In the genomic region with DNA sequence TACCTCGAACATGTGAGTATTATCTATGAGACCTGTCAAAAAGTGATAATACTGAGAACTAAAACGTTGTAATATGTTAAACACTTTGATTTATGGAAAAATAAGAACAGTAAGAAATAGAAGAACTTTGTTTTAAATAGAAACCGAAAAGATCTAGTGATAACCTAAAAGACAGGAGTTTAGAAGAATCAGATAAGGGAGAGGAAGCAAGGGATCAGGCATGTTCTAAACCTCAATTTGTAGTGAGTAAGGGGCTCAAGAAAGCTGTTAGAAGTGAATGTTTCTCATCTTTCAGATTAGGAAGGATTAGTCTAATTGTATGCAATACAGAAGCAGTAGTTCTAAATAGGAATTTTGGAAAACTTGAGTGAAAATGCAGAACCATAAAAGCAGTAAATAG, we compare ENCODE assay signal across 20 cellular contexts.
DNase-seq lines count a peak whose midpoint lies in the region; TF ChIP-seq lines count a peak whose summit lies in the region.
"Had no signal": no experiment of that assay in that cellular context is flagged by ENCODE, and none has a peak within 500 bp of the region (broad histone marks: within the 10 kb centered on the region; RNA-seq: fewer than 3 reads in every experiment).

No MANE protein-coding gene starts in this region.

- no peak for DNase-seq in activated naive CD4-positive, alpha-beta T cell treated with anti-CD3 and anti-CD28 coated beads, Interleukin-2, amount 50 U/mL, for 16 hours
- DNase-seq in OCI-M1 (lab: John Stamatoyannopoulos, UW), result peak; percentile 29
- no peak for DNase-seq in substantia nigra (lab: John Stamatoyannopoulos, UW)
- DNase-seq in GM20000 (ENCODE audit: low spot score), result no peak
- DNase-seq in cardiac septum (ENCODE audit: low spot score), result no peak
- DNase-seq: AML-193; Calu3; CD4-positive, alpha-beta memory T cell; DMS 273 treated with DMSO at 0.1 percent for 48 hours; DMS53; DND-41; EL; GM23248; HCEC 1CT had no signal

- H3K36me3 Mint-ChIP-seq in activated naive CD4-positive, alpha-beta T cell treated with anti-CD3 and anti-CD28 coated beads, Interleukin-2, amount 50 U/mL, for 24 hours, result peaks cover 24% of the 10 kb centered on the region

- peak overlapping the region; percentile 18 for H3K27ac Mint-ChIP-seq in activated naive CD4-positive, alpha-beta T cell treated with anti-CD3 and anti-CD28 coated beads, Interleukin-2, amount 50 U/mL, for 24 hours

- 71 to 87% methylated on average over 2 to 3 of the region's 3 CpGs for WGBS in mesodermal cell (ENCODE audit: insufficient coverage in 2 of 2), 2 experiments

- no peaks in the 10 kb centered on the region for H3K4me1 Mint-ChIP-seq in activated naive CD4-positive, alpha-beta T cell treated with anti-CD3 and anti-CD28 coated beads, Interleukin-2, amount 50 U/mL, for 24 hours
- H3K4me1 Mint-ChIP-seq: CD4-positive, alpha-beta memory T cell had no signal

- no peak overlapping the region for H3K4me3 Mint-ChIP-seq in activated naive CD4-positive, alpha-beta T cell treated with anti-CD3 and anti-CD28 coated beads, Interleukin-2, amount 50 U/mL, for 24 hours
- H3K4me3 Mint-ChIP-seq: CD4-positive, alpha-beta memory T cell had no signal

- H3K36me3 ChIP-seq in mesodermal cell (ENCODE audit: control insufficient read depth, insufficient read depth, low read length), result peaks cover 5% of the 10 kb centered on the region

- H3K27ac ChIP-seq in mesodermal cell (ENCODE audit: low read depth, low read length, severe bottlenecking) (peak overlapping the region; percentile 80), substantia nigra (ENCODE audit: low read depth, low read length, poor library complexity, severe bottlenecking) (no peak overlapping the region)
- H3K27ac ChIP-seq: 22Rv1, A549, C4-2B, GM23248 had no signal

- H3K27me3 Mint-ChIP-seq in activated naive CD4-positive, alpha-beta T cell treated with anti-CD3 and anti-CD28 coated beads, Interleukin-2, amount 50 U/mL, for 24 hours, result no peaks in the 10 kb centered on the region
- H3K27me3 Mint-ChIP-seq: CD4-positive, alpha-beta memory T cell had no signal

- no peak for TF ChIP-seq CTCF in GM20000 (IDR thresholded peaks at IDR 0.05; ENCODE audit: extremely low read depth, missing control alignments)

- no peaks in the 10 kb centered on the region for H3K9me3 Mint-ChIP-seq in activated naive CD4-positive, alpha-beta T cell treated with anti-CD3 and anti-CD28 coated beads, Interleukin-2, amount 50 U/mL, for 24 hours
- H3K9me3 Mint-ChIP-seq: CD4-positive, alpha-beta memory T cell had no signal

- intact Hi-C loops in cardiac septum (cut with DNase I), result no loop called here

- H3K9me3 ChIP-seq in mesodermal cell (ENCODE audit: control insufficient read depth, low read length), result no peaks in the 10 kb centered on the region
- H3K9me3 ChIP-seq: A549 had no signal

- no peak overlapping the region for H3K4me3 ChIP-seq in mesodermal cell (ENCODE audit: extremely low read depth, insufficient read depth, low read length, poor library complexity, severe bottlenecking)
- H3K4me3 ChIP-seq: A549, GM12878, GM23248 had no signal

- H3K4me1 ChIP-seq in mesodermal cell (ENCODE audit: control insufficient read depth, insufficient read depth, low read length, poor library complexity, severe bottlenecking), result peaks cover 13% of the 10 kb centered on the region
- H3K4me1 ChIP-seq: A549 had no signal
